Comparison of ENCODE assay signal across 1 cellular context in genomic region chr14:24096545-24097181, GRCh38.
TF ChIP-seq lines count a peak whose summit lies in the region.

No MANE protein-coding gene starts in this region.

TF ChIP-seq in HepG2, 621 proteins besides CTCF, POLR2A, EP300 and RAD21 (continues in another document):
- TF ChIP-seq PRDM10 (CRISPR knock-in tag; IDR thresholded peaks at IDR 0.05; ENCODE audit: low read depth) (no peak), MYNN (CRISPR knock-in tag; IDR thresholded peaks at IDR 0.05; ENCODE audit: low read depth) (0 out of 2 replicates have a peak, but pooled peaks have one; percentile 62), TBP (CRISPR knock-in tag; IDR thresholded peaks at IDR 0.05) (0 out of 2 replicates have a peak, but pooled peaks have one; percentile 69), ZC3H4 (CRISPR knock-in tag; IDR thresholded peaks at IDR 0.05; ENCODE audit: borderline replicate concordance) (peak; percentile 77), FOXP4 (CRISPR knock-in tag; IDR thresholded peaks at IDR 0.05) (no peak), ZNF777 (CRISPR knock-in tag; IDR thresholded peaks at IDR 0.05) (no peak), NFKBIZ (CRISPR knock-in tag; IDR thresholded peaks at IDR 0.05) (no peak), KDM5B (CRISPR knock-in tag; IDR thresholded peaks at IDR 0.05; ENCODE audit: borderline replicate concordance) (peak; percentile 55), CAMTA2 (CRISPR knock-in tag; IDR thresholded peaks at IDR 0.05; ENCODE audit: borderline replicate concordance) (0 out of 2 replicates have a peak, but pooled peaks have one; percentile 72), THAP11 (CRISPR knock-in tag; IDR thresholded peaks at IDR 0.05) (peak; percentile 55; the same call in 1 of the 2 replicates), PHF8 (CRISPR knock-in tag; IDR thresholded peaks at IDR 0.05) (peak; percentile 37), MXD1 (CRISPR knock-in tag; IDR thresholded peaks at IDR 0.05) (peak; percentile 43; the same call in 1 of the 2 replicates), ZNF230 (CRISPR knock-in tag; IDR thresholded peaks at IDR 0.05) (0 out of 2 replicates have a peak, but pooled peaks have one; percentile 37), POLR2G (IDR thresholded peaks at IDR 0.05; ENCODE audit: low read depth, low read length) (peak; percentile 80), ZNF850 (CRISPR knock-in tag; conservative IDR thresholded peaks at IDR 0.05) (no peak), ATF7 (IDR thresholded peaks at IDR 0.05) (no peak), ATF7 (CRISPR knock-in tag; IDR thresholded peaks at IDR 0.05) (peak; percentile 78; the same call in 1 of the 2 replicates), ATF2 (CRISPR knock-in tag; IDR thresholded peaks at IDR 0.05) (peak; percentile 70; the same call in 1 of the 2 replicates), FOXO1 (CRISPR knock-in tag; IDR thresholded peaks at IDR 0.05) (0 out of 2 replicates have a peak, but pooled peaks have one; percentile 31), ZNF691 (CRISPR knock-in tag; IDR thresholded peaks at IDR 0.05; ENCODE audit: borderline replicate concordance, low read depth) (no peak), HIVEP1 (CRISPR knock-in tag; IDR thresholded peaks at IDR 0.05) (peak; percentile 23; the same call in 1 of the 2 replicates), NR0B2 (CRISPR knock-in tag; IDR thresholded peaks at IDR 0.05) (peak; percentile 92), ZNF235 (CRISPR knock-in tag; IDR thresholded peaks at IDR 0.05; ENCODE audit: borderline replicate concordance) (no peak), ZBTB26 (CRISPR knock-in tag; IDR thresholded peaks at IDR 0.05; ENCODE audit: borderline replicate concordance) (no peak), ZNF605 (CRISPR knock-in tag; IDR thresholded peaks at IDR 0.05) (0 out of 2 replicates have a peak, but pooled peaks have one; percentile 26), SPEN (CRISPR knock-in tag; IDR thresholded peaks at IDR 0.05; ENCODE audit: low read depth) (peak; percentile 44; the same call in 1 of the 2 replicates), ZBTB38 (CRISPR knock-in tag; IDR thresholded peaks at IDR 0.05) (0 out of 2 replicates have a peak, but pooled peaks have one; percentile 21), FOXA3 (CRISPR knock-in tag; IDR thresholded peaks at IDR 0.05) (peak; percentile 24; the same call in 1 of the 2 replicates), ZIK1 (CRISPR knock-in tag; IDR thresholded peaks at IDR 0.05; ENCODE audit: borderline replicate concordance, low read depth) (peak; percentile 80; the same call in 1 of the 2 replicates), SMAD1 (CRISPR knock-in tag; IDR thresholded peaks at IDR 0.05; ENCODE audit: borderline replicate concordance, low read depth) (0 out of 2 replicates have a peak, but pooled peaks have one; percentile 59), TIGD3 (CRISPR knock-in tag; IDR thresholded peaks at IDR 0.05; ENCODE audit: borderline replicate concordance) (0 out of 2 replicates have a peak, but pooled peaks have one; percentile 85), ZNF225 (CRISPR knock-in tag; IDR thresholded peaks at IDR 0.05) (peak; percentile 95; the same call in 1 of the 2 replicates), ZNF121 (CRISPR knock-in tag; IDR thresholded peaks at IDR 0.05) (no peak), ZNF350 (CRISPR knock-in tag; IDR thresholded peaks at IDR 0.05; ENCODE audit: borderline replicate concordance, low read depth) (peak; percentile 65), ZNF180 (CRISPR knock-in tag; IDR thresholded peaks at IDR 0.05; ENCODE audit: borderline replicate concordance, low read depth) (no peak), ZNF781 (CRISPR knock-in tag; IDR thresholded peaks at IDR 0.05; ENCODE audit: borderline replicate concordance, not compliant biosample characterization) (peak; percentile 60), NFAT5 (CRISPR knock-in tag; IDR thresholded peaks at IDR 0.05) (peak; percentile 59; the same call in 1 of the 2 replicates), MTA1 (CRISPR knock-in tag; IDR thresholded peaks at IDR 0.05; ENCODE audit: borderline replicate concordance) (peak; percentile 41; the same call in 1 of the 2 replicates), MYC (CRISPR knock-in tag; IDR thresholded peaks at IDR 0.05; ENCODE audit: borderline replicate concordance) (0 out of 2 replicates have a peak, but pooled peaks have one; percentile 26), ATF7-NPFF (CRISPR knock-in tag; IDR thresholded peaks at IDR 0.05; ENCODE audit: low read depth) (0 out of 2 replicates have a peak, but pooled peaks have one; percentile 12), CEBPG (CRISPR knock-in tag; IDR thresholded peaks at IDR 0.05) (0 out of 2 replicates have a peak, but pooled peaks have one; percentile 5), KMT2A (CRISPR knock-in tag; IDR thresholded peaks at IDR 0.05) (0 out of 2 replicates have a peak, but pooled peaks have one; percentile 7), AGO2 (optimal IDR thresholded peaks at IDR 0.05; ENCODE audit: low read depth, low read length) (peak; percentile 40), TSC22D2 (CRISPR knock-in tag; IDR thresholded peaks at IDR 0.05; ENCODE audit: borderline replicate concordance) (no peak), ZNF549 (CRISPR knock-in tag; IDR thresholded peaks at IDR 0.05) (no peak)
